Comparison of ENCODE assay signal across 1 cellular context in genomic region chr3:185716436-185717090, GRCh38.
TF ChIP-seq lines count a peak whose summit lies in the region.

No MANE protein-coding gene starts in this region.

TF ChIP-seq in H1, 55 proteins besides CTCF, POLR2A, EP300 and RAD21:
- TF ChIP-seq KDM5A (IDR thresholded peaks at IDR 0.05; ENCODE audit: low read length) (no peak), RBBP5 (IDR thresholded peaks at IDR 0.05; ENCODE audit: borderline replicate concordance, low read depth, low read length) (no peak), TAF1 (IDR thresholded peaks at IDR 0.05; ENCODE audit: low read depth, low read length) (no peak), TAF7 (optimal IDR thresholded peaks at IDR 0.05; ENCODE audit: borderline replicate concordance, low read depth, low read length) (no peak)
